8 cellular contexts compared by ENCODE assay signal in genomic region chr7:36192050-36192824, GRCh38. TPM values are rescaled to one million over a fixed set of nuclear protein-coding genes. Genes with fewer than 3 reads are reported as not detected.
A peak's percentile ranks its signal among the peaks of the same experiment; 100 is the strongest.
DNase-seq lines count a peak whose midpoint lies in the region; ATAC-seq and TF ChIP-seq lines count a peak whose summit lies in the region.

No MANE protein-coding gene starts in this region.

- DNase-seq in LHCN-M2 (ENCODE audit: low read depth) (peak; percentile 94), epidermal melanocyte (ENCODE audit: insufficient read length, low spot score) (peak; percentile 80), coronary artery (ENCODE audit: low spot score) (no peak), iPS-NIHi11 (ENCODE audit: low spot score) (no peak), NCI-H2227 treated with DMSO at 0.1 percent for 48 hours (lab: John Stamatoyannopoulos, UW) (no peak), SHP77 (lab: John Stamatoyannopoulos, UW) (no peak)

- no peak for TF ChIP-seq CTCF in coronary artery (IDR thresholded peaks at IDR 0.05)

- H3K4me3 ChIP-seq in skin epidermis: no peak overlapping the region
- H3K4me3 ChIP-seq in coronary artery: no peak overlapping the region

- ATAC-seq in GM18867 (IDR thresholded peaks at IDR 0.05; ENCODE audit: unreplicated experiment): peak; percentile 66

- peak overlapping the region in 11 of 21 experiments; percentile 18 to 80 (median 54) for H3K27ac ChIP-seq in skin epidermis
- no peak overlapping the region for H3K27ac ChIP-seq in coronary artery

RNA-seq across cellular contexts. Expression of gene EEPD1, which starts 39.2 kb away (rescaled TPM):
- total RNA-seq in LHCN-M2 (2014; rRNA removed): 2.5 and 3.5 TPM in 2 replicates
- 3.9 TPM for polyA plus RNA-seq in LHCN-M2 (2012)

Comparison
In these comparisons a context has a peak if more than half of its experiments do, and no peak if none do; other contexts are left out.
1. DNase-seq: peak in LHCN-M2 (single experiment) and epidermal melanocyte (single experiment); none in coronary artery (single experiment), iPS-NIHi11 (single experiment), NCI-H2227 treated with DMSO at 0.1 percent for 48 hours (single experiment) and SHP77 (0 of 2).
2. H3K27ac ChIP-seq: peak in skin epidermis (11 of 21); none in coronary artery (0 of 2).